ENCODE assay signal across 8 cellular contexts in genomic region chr5:57174128-57174849, GRCh38. TPM values are rescaled to one million over a fixed set of nuclear protein-coding genes. Genes with fewer than 3 reads are reported as not detected.
DNase-seq lines count a peak whose midpoint lies in the region; ATAC-seq, FAIRE-seq and TF ChIP-seq lines count a peak whose summit lies in the region.

No MANE protein-coding gene starts in this region.

- H3K9me3 Mint-ChIP-seq in Caco-2 (ENCODE audit: unreplicated experiment): no peaks in the 10 kb centered on the region
- no peaks in the 10 kb centered on the region for H3K9me3 Mint-ChIP-seq in activated naive CD8-positive, alpha-beta T cell treated with anti-CD3 and anti-CD28 coated beads for 36 hours

- H3K27ac ChIP-seq in cardiac muscle cell (peak overlapping the region; percentile 99), pancreas (peak overlapping the region; percentile 94 to 100 (median 96))

- BruUV-seq in Caco-2 (replicated peaks; lab: Mats Ljungman, UMichigan): no TSS peak

- TF ChIP-seq CTCF in Caco-2 (IDR thresholded peaks at IDR 0.05; ENCODE audit: insufficient read depth in 1 of 2, low read depth in 1 of 2, low read length in 1 of 2, severe bottlenecking in 1 of 2, unreplicated experiment in 1 of 2) (no peak), cardiac muscle cell (IDR thresholded peaks at IDR 0.05; ENCODE audit: low read depth, low read length) (no peak), pancreas (IDR thresholded peaks at IDR 0.05) (no peak)

- H3K27me3 ChIP-seq in Caco-2 (replicated peaks; ENCODE audit: control insufficient read depth, insufficient read depth, low read length): no peaks in the 10 kb centered on the region
- no peaks in the 10 kb centered on the region for H3K27me3 ChIP-seq in cardiac muscle cell
- no peaks in the 10 kb centered on the region for H3K27me3 ChIP-seq in pancreas

- POLR2A ChIA-PET in Caco-2 (lab: Charles Lee): interaction anchor here (0.6 to 1.4 kb wide), 7 partner anchors 62 to 817 kb away, joined by 3 to 22 read pairs (median 5); partner anchors contain the start of gene SETD9

- no peaks in the 10 kb centered on the region for H3K36me3 ChIP-seq in Caco-2 (ENCODE audit: control insufficient read depth, insufficient read depth, low read length)
- no peaks in the 10 kb centered on the region for H3K36me3 ChIP-seq in cardiac muscle cell
- no peaks in the 10 kb centered on the region for H3K36me3 ChIP-seq in pancreas

- H3K4me3 ChIP-seq in Caco-2 (ENCODE audit: low read depth, low read length) (peak overlapping the region; percentile 98), cardiac muscle cell (peak overlapping the region; percentile 58), pancreas (peak overlapping the region; percentile 60 to 95 (median 74))

- intact Hi-C loops in Caco-2 (cut with micrococcal nuclease; ENCODE audit: unreplicated experiment): no loop called here
- intact Hi-C loops in pancreas (cut with DNase I): no loop called here

- H3K4me3 Mint-ChIP-seq in Caco-2 (ENCODE audit: unreplicated experiment): peak overlapping the region; percentile 97
- peak overlapping the region; percentile 90 for H3K4me3 Mint-ChIP-seq in activated naive CD8-positive, alpha-beta T cell treated with anti-CD3 and anti-CD28 coated beads for 36 hours

- H3K4me1 ChIP-seq in Caco-2: peaks cover 8% of the 10 kb centered on the region; the same call in 1 of the 2 replicates
- peaks cover 20% of the 10 kb centered on the region for H3K4me1 ChIP-seq in cardiac muscle cell (ENCODE audit: low read depth)
- H3K4me1 ChIP-seq in pancreas: peaks cover 0 to 29% (median 4%) of the 10 kb centered on the region in 3 donors

- ATAC-seq in GM21528 (IDR thresholded peaks at IDR 0.05; ENCODE audit: low FRiP score, unreplicated experiment) (peak; percentile 8), pancreas (peak; percentile 11 to 24 (median 18))

- no peak for FAIRE-seq in pancreas (lab: Jason Lieb, UNC)

- H3K4me1 Mint-ChIP-seq in Caco-2 (ENCODE audit: low read depth, unreplicated experiment): no peaks in the 10 kb centered on the region
- H3K4me1 Mint-ChIP-seq in activated naive CD8-positive, alpha-beta T cell treated with anti-CD3 and anti-CD28 coated beads for 36 hours: peaks cover 29% of the 10 kb centered on the region

- H3K36me3 Mint-ChIP-seq in Caco-2 (ENCODE audit: insufficient read depth, unreplicated experiment): peaks cover 56% of the 10 kb centered on the region
- peaks cover 44% of the 10 kb centered on the region for H3K36me3 Mint-ChIP-seq in activated naive CD8-positive, alpha-beta T cell treated with anti-CD3 and anti-CD28 coated beads for 36 hours

- CTCF ChIA-PET in Caco-2 (lab: Charles Lee): interaction anchor here (1.4 kb wide), 1 partner anchor 36 kb away, joined by 6 read pairs; no protein-coding TSS in a partner anchor

- peak in 1 of 2 experiments; percentile 54 for DNase-seq in Caco-2
- DNase-seq in NCI-H146 treated with DMSO at 0.1 percent for 48 hours (lab: John Stamatoyannopoulos, UW; ENCODE audit: unreplicated experiment): peak; percentile 48
- peak; percentile 36 for DNase-seq in activated naive CD8-positive, alpha-beta T cell treated with anti-CD3 and anti-CD28 coated beads for 36 hours
- peak; percentile 36 to 51 for DNase-seq in cardiac muscle cell (ENCODE audit: low read depth in 1 of 2, low spot score in 1 of 2)
- DNase-seq in pancreas: peak in 4 of 6 donors; percentile 32 to 76 (median 56)
- no peak for DNase-seq in NCI-H2196 (lab: John Stamatoyannopoulos, UW; ENCODE audit: unreplicated experiment)
- no peak for DNase-seq in NCI-H2029 (lab: John Stamatoyannopoulos, UW)

- 1% methylated on average over 23 to 47 of the region's 47 CpGs for WGBS in pancreas, 2 donors

- H3K27ac Mint-ChIP-seq in Caco-2 (ENCODE audit: unreplicated experiment): peak overlapping the region; percentile 99
- H3K27ac Mint-ChIP-seq in activated naive CD8-positive, alpha-beta T cell treated with anti-CD3 and anti-CD28 coated beads for 36 hours: peak overlapping the region; percentile 99

- H3K9me3 ChIP-seq in Caco-2 (no peaks in the 10 kb centered on the region), cardiac muscle cell (ENCODE audit: low read depth) (no peaks in the 10 kb centered on the region), pancreas (no peaks in the 10 kb centered on the region)

- no peaks in the 10 kb centered on the region for H3K27me3 Mint-ChIP-seq in Caco-2 (ENCODE audit: insufficient read depth, unreplicated experiment)
- H3K27me3 Mint-ChIP-seq in activated naive CD8-positive, alpha-beta T cell treated with anti-CD3 and anti-CD28 coated beads for 36 hours: no peaks in the 10 kb centered on the region

RNA-seq across cellular contexts. Expression of gene GPBP1, which starts 0.4 kb away (rescaled TPM):
- total RNA-seq in Caco-2 (2022) (100 and 117 TPM in 2 replicates), cardiac muscle cell (42.9 and 85.9 TPM in 2 replicates), pancreas (10 to 100 TPM; 23.4 to 44.9 (median 26.1) TPM)
- total RNA-seq in activated naive CD8-positive, alpha-beta T cell treated with anti-CD3 and anti-CD28 coated beads for 36 hours: 10 to 100 TPM; 82.2 to 84.6 TPM
- polyA plus RNA-seq in cardiac muscle cell (65.3 and 79.4 TPM in 2 replicates), pancreas (10 to 100 TPM; 32.6 to 54.0 TPM)

Comparison
In these comparisons a context has a peak if more than half of its experiments do, and no peak if none do; other contexts are left out.
1. DNase-seq: peak in NCI-H146 treated with DMSO at 0.1 percent for 48 hours (single experiment), activated naive CD8-positive, alpha-beta T cell treated with anti-CD3 and anti-CD28 coated beads for 36 hours (single experiment), cardiac muscle cell (2 of 2) and pancreas (4 of 6); none in NCI-H2196 (single experiment) and NCI-H2029 (single experiment).
2. Peak in every context shown above with its lines, with median percentiles within 50 percentile points of each other: H3K4me3 ChIP-seq.